Comparison of ENCODE assay signal across 10 cellular contexts in genomic region chr14:80364274-80364673, GRCh38.
A peak's percentile ranks its signal among the peaks of the same experiment; 100 is the strongest.
DNase-seq lines count a peak whose midpoint lies in the region; FAIRE-seq and TF ChIP-seq lines count a peak whose summit lies in the region.
"Had no signal": no experiment of that assay in that cellular context is flagged by ENCODE, and none has a peak within 500 bp of the region (broad histone marks: within the 10 kb centered on the region; RNA-seq: fewer than 3 reads in every experiment).

No MANE protein-coding gene starts in this region.

- peak; percentile 22 for DNase-seq in AG20443 (ENCODE audit: low spot score)
- DNase-seq in H9, result no peak
- DNase-seq in fibroblast of the conjunctiva (ENCODE audit: low read depth), result peak; percentile 4
- no peak for DNase-seq in frontal cortex (ENCODE audit: low spot score in 2 of 2)
- no peak for DNase-seq in activated T-cell treated with anti-CD3 and anti-CD28 coated beads for 4 hours
- DNase-seq in anterior cingulate cortex (lab: John Stamatoyannopoulos, UW), result no peak
- no peak for DNase-seq in kidney tubule cell (ENCODE audit: low spot score)
- DNase-seq: lower lobe of right lung had no signal

- no peaks in the 10 kb centered on the region for H3K79me2 ChIP-seq in H9 (ENCODE audit: insufficient read depth, low read length)
- H3K79me2 ChIP-seq in OCI-LY1 (ENCODE audit: insufficient read depth, low read length), result no peaks in the 10 kb centered on the region

- H3K23me2 ChIP-seq in H9 (ENCODE audit: insufficient read length, low read depth, low read length, poor library complexity, severe bottlenecking), result no peaks in the 10 kb centered on the region

- no peaks in the 10 kb centered on the region for H3K9me2 ChIP-seq in OCI-LY1 (ENCODE audit: low read depth, low read length)

- FAIRE-seq in frontal cortex (lab: Jason Lieb, UNC), result no peak

- H3F3A ChIP-seq in OCI-LY1 (ENCODE audit: insufficient read depth, low read length), result no peaks in the 10 kb centered on the region

- H3K36me3 Mint-ChIP-seq in H9 (ENCODE audit: insufficient read depth in 1 of 3, low read depth in 3 of 3), result no peaks in the 10 kb centered on the region
- H3K36me3 Mint-ChIP-seq: IgD-negative memory B cell had no signal

- no peak overlapping the region for H2BK120ac ChIP-seq in H9 (ENCODE audit: low read depth, low read length, poor library complexity, severe bottlenecking)

- no peaks in the 10 kb centered on the region for H3K27me3 Mint-ChIP-seq in H9 (ENCODE audit: low read depth)
- H3K27me3 Mint-ChIP-seq: IgD-negative memory B cell had no signal

- TF ChIP-seq CTCF in H9 (conservative IDR thresholded peaks at IDR 0.05) (peak; percentile 71), OCI-LY1 (IDR thresholded peaks at IDR 0.05; ENCODE audit: low read length) (peak; percentile 61)

- H4K5ac ChIP-seq in H9 (ENCODE audit: insufficient read length, low read depth, low read length), result no peak overlapping the region

- no peak overlapping the region for H3T11ph ChIP-seq in H9 (ENCODE audit: low read length)

- H2AFZ ChIP-seq in H9 (ENCODE audit: low read length) (no peak overlapping the region), OCI-LY1 (ENCODE audit: low read length) (no peak overlapping the region)

- no peak overlapping the region for H2AK5ac ChIP-seq in H9 (ENCODE audit: insufficient read length, low read length)

- no peak overlapping the region for H3K27ac ChIP-seq in H9 (ENCODE audit: insufficient read length, low read depth, low read length)
- no peak overlapping the region for H3K27ac ChIP-seq in OCI-LY1 (ENCODE audit: low read depth, low read length, poor library complexity, severe bottlenecking)
- H3K27ac ChIP-seq: lower lobe of right lung had no signal

- H3K9ac ChIP-seq in H9 (ENCODE audit: extremely low read depth, insufficient read length, low read length), result no peak overlapping the region
- H3K9ac ChIP-seq in OCI-LY1 (ENCODE audit: low read length), result no peak overlapping the region

- no peak overlapping the region for H2BK15ac ChIP-seq in H9 (ENCODE audit: low read depth, low read length)

- H3K9me3 ChIP-seq in H9 (ENCODE audit: control insufficient read depth, low read depth, low read length) (no peaks in the 10 kb centered on the region), OCI-LY1 (ENCODE audit: low read length) (no peaks in the 10 kb centered on the region)
- H3K9me3 ChIP-seq: lower lobe of right lung had no signal

- H3K4me2 ChIP-seq in H9 (ENCODE audit: insufficient read depth, insufficient read length, low read length) (no peak overlapping the region), OCI-LY1 (ENCODE audit: low read length) (no peak overlapping the region)

- no peak overlapping the region for H2BK12ac ChIP-seq in H9 (ENCODE audit: insufficient read length, low read depth, low read length)

- H4K20me1 ChIP-seq in H9 (ENCODE audit: control insufficient read depth, insufficient read depth, insufficient read length), result no peaks in the 10 kb centered on the region
- no peaks in the 10 kb centered on the region for H4K20me1 ChIP-seq in OCI-LY1 (ENCODE audit: insufficient read depth, low read length)

- no peak overlapping the region for H4K8ac ChIP-seq in H9 (replicated peaks; ENCODE audit: insufficient read length, low read depth, low read length)

- H3K18ac ChIP-seq in H9 (ENCODE audit: insufficient read length, low read depth, low read length), result no peak overlapping the region

- WGBS in H9 (ENCODE audit: extremely low coverage, insufficient read length, low lambda C conversion rate), result no CpG with 5 or more reads among the region's 1 CpG

- H3K4me3 ChIP-seq in OCI-LY1 (ENCODE audit: low read depth, low read length, poor library complexity, severe bottlenecking), result no peak overlapping the region
- H3K4me3 ChIP-seq: lower lobe of right lung had no signal

- no peaks in the 10 kb centered on the region for H3K27me3 ChIP-seq in H9 (ENCODE audit: insufficient read depth, low read length)
- no peaks in the 10 kb centered on the region for H3K27me3 ChIP-seq in OCI-LY1 (ENCODE audit: insufficient read depth, low read length)

- H3K23ac ChIP-seq in H9 (ENCODE audit: insufficient read length, low read depth, low read length), result no peak overlapping the region

- no peak overlapping the region for H3K4me3 Mint-ChIP-seq in H9
- H3K4me3 Mint-ChIP-seq: IgD-negative memory B cell had no signal

- H3K14ac ChIP-seq in H9 (ENCODE audit: insufficient read depth, low read length), result no peak overlapping the region

- H2BK5ac ChIP-seq in H9 (ENCODE audit: insufficient read length, low read length), result no peak overlapping the region

- no peak overlapping the region for H2BK20ac ChIP-seq in H9 (ENCODE audit: low read depth, low read length, poor library complexity, severe bottlenecking)

- H3K4me1 ChIP-seq in H9 (ENCODE audit: insufficient read depth, low read length), result no peaks in the 10 kb centered on the region
- H3K4me1 ChIP-seq in OCI-LY1 (ENCODE audit: insufficient read depth, low read length, severe bottlenecking), result no peaks in the 10 kb centered on the region
- H3K4me1 ChIP-seq: lower lobe of right lung had no signal

- H3K36me3 ChIP-seq in OCI-LY1 (ENCODE audit: insufficient read depth, low read length), result no peaks in the 10 kb centered on the region
- H3K36me3 ChIP-seq: lower lobe of right lung had no signal

- H3K27ac Mint-ChIP-seq in H9, result no peak overlapping the region
- H3K27ac Mint-ChIP-seq: IgD-negative memory B cell had no signal

- no peaks in the 10 kb centered on the region for H3K79me1 ChIP-seq in H9 (ENCODE audit: insufficient read depth, low read depth, low read length, poor library complexity, severe bottlenecking)

- no peak overlapping the region for H3K4ac ChIP-seq in H9 (ENCODE audit: low read depth, low read length)

- H3K4me1 Mint-ChIP-seq in H9, result no peaks in the 10 kb centered on the region
- H3K4me1 Mint-ChIP-seq: IgD-negative memory B cell had no signal

- H3K56ac ChIP-seq in H9 (ENCODE audit: insufficient read length, low read depth, low read length), result no peak overlapping the region

- H4K91ac ChIP-seq in H9 (ENCODE audit: insufficient read length, low read depth, low read length), result no peak overlapping the region

- peaks cover 0 to under 1% of the 10 kb centered on the region in 2 experiments; a peak in 1 of 5 replicates for H3K9me3 Mint-ChIP-seq in H9

Comparison
In these comparisons a context has a peak if more than half of its experiments do, and no peak if none do; other contexts are left out.
1. DNase-seq: peak in AG20443 (single experiment) and fibroblast of the conjunctiva (single experiment); none in H9 (single experiment), frontal cortex (0 of 2), activated T-cell treated with anti-CD3 and anti-CD28 coated beads for 4 hours (single experiment), anterior cingulate cortex (0 of 58) and kidney tubule cell (single experiment).